In the genomic region with DNA sequence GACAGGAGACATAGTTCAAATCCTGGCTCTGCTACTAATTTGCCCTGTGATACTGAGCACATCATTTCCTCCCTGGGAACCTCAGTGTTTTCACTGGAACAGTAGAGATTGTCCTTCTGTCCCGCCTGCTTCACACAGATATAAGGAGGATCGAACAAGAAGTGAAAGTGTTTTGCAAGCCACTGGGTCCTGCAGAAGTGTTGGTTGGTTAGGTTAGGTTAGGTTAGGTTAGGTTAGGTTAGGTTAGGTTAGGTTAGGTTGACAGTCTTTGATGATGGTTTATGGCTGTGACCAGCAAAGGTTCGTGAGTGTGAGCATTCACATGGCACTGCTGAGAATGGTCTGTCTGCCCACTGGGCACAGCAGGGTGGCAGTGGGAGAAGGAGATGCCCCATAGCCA, we compare ENCODE assay signal across 1 cellular context.
TF ChIP-seq lines count a peak whose summit lies in the region.

No MANE protein-coding gene starts in this region.

TF ChIP-seq in A549, 52 proteins besides CTCF, POLR2A, EP300 and RAD21:
- TF ChIP-seq PHF8 (IDR thresholded peaks at IDR 0.05; ENCODE audit: borderline replicate concordance, low read depth) (no peak), PBX3 (IDR thresholded peaks at IDR 0.05) (no peak), RNF2 (IDR thresholded peaks at IDR 0.05; ENCODE audit: borderline replicate concordance, low read depth) (no peak), KDM5A (IDR thresholded peaks at IDR 0.05) (no peak), ZSCAN20 (CRISPR knock-in tag; IDR thresholded peaks at IDR 0.05) (no peak), HOXB13 (CRISPR knock-in tag; IDR thresholded peaks at IDR 0.05; ENCODE audit: low read depth) (no peak), RARB (CRISPR knock-in tag; IDR thresholded peaks at IDR 0.05) (no peak)
- TF ChIP-seq, protein P1, sequence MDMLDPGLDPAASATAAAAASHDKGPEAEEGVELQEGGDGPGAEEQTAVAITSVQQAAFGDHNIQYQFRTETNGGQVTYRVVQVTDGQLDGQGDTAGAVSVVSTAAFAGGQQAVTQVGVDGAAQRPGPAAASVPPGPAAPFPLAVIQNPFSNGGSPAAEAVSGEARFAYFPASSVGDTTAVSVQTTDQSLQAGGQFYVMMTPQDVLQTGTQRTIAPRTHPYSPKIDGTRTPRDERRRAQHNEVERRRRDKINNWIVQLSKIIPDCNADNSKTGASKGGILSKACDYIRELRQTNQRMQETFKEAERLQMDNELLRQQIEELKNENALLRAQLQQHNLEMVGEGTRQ (IDR thresholded peaks at IDR 0.05), result no peak
- TF ChIP-seq, protein P2, sequence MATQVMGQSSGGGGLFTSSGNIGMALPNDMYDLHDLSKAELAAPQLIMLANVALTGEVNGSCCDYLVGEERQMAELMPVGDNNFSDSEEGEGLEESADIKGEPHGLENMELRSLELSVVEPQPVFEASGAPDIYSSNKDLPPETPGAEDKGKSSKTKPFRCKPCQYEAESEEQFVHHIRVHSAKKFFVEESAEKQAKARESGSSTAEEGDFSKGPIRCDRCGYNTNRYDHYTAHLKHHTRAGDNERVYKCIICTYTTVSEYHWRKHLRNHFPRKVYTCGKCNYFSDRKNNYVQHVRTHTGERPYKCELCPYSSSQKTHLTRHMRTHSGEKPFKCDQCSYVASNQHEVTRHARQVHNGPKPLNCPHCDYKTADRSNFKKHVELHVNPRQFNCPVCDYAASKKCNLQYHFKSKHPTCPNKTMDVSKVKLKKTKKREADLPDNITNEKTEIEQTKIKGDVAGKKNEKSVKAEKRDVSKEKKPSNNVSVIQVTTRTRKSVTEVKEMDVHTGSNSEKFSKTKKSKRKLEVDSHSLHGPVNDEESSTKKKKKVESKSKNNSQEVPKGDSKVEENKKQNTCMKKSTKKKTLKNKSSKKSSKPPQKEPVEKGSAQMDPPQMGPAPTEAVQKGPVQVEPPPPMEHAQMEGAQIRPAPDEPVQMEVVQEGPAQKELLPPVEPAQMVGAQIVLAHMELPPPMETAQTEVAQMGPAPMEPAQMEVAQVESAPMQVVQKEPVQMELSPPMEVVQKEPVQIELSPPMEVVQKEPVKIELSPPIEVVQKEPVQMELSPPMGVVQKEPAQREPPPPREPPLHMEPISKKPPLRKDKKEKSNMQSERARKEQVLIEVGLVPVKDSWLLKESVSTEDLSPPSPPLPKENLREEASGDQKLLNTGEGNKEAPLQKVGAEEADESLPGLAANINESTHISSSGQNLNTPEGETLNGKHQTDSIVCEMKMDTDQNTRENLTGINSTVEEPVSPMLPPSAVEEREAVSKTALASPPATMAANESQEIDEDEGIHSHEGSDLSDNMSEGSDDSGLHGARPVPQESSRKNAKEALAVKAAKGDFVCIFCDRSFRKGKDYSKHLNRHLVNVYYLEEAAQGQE (IDR thresholded peaks at IDR 0.05), result no peak
